In genomic region chr4:141307241-141307689, GRCh38 we compare ENCODE assay signal across 8 cellular contexts.
A peak's percentile ranks its signal among the peaks of the same experiment; 100 is the strongest.
DNase-seq lines count a peak whose midpoint lies in the region; ATAC-seq and TF ChIP-seq lines count a peak whose summit lies in the region.

No MANE protein-coding gene starts in this region.

- H3K9me3 ChIP-seq in CD4-positive, CD25-positive, alpha-beta regulatory T cell (ENCODE audit: control insufficient read depth in 2 of 2, low read length in 2 of 2), result no peaks in the 10 kb centered on the region
- no peaks in the 10 kb centered on the region for H3K9me3 ChIP-seq in endodermal cell (ENCODE audit: control insufficient read depth, low read length)

- WGBS in endodermal cell (ENCODE audit: insufficient coverage in 1 of 2, insufficient read length in 1 of 2), 2 experiments, result 67 to 72% methylated on average over 4 to 5 of the region's 5 CpGs

- no peak overlapping the region for H3K27ac ChIP-seq in CD4-positive, CD25-positive, alpha-beta regulatory T cell (ENCODE audit: insufficient read depth, low read length, poor library complexity, severe bottlenecking)
- H3K27ac ChIP-seq in endodermal cell (ENCODE audit: low read depth, low read length), result no peak overlapping the region

- TF ChIP-seq CTCF in endodermal cell (conservative IDR thresholded peaks at IDR 0.05), result peak; percentile 90

- peaks cover 3% of the 10 kb centered on the region for H3K27me3 ChIP-seq in CD4-positive, CD25-positive, alpha-beta regulatory T cell (ENCODE audit: control insufficient read depth, insufficient read depth, low read length)
- no peaks in the 10 kb centered on the region for H3K27me3 ChIP-seq in endodermal cell (ENCODE audit: control insufficient read depth, insufficient read depth, low read length, poor library complexity, severe bottlenecking)

- H3K4me1 ChIP-seq in CD4-positive, CD25-positive, alpha-beta regulatory T cell (ENCODE audit: control insufficient read depth, insufficient read depth, low read length, poor library complexity, severe bottlenecking), result no peaks in the 10 kb centered on the region
- no peaks in the 10 kb centered on the region for H3K4me1 ChIP-seq in endodermal cell (ENCODE audit: control insufficient read depth, insufficient read depth, low read length)

- peak; percentile 70 to 76 for ATAC-seq in CD4-positive, CD25-positive, alpha-beta regulatory T cell (ENCODE audit: low read depth in 2 of 2)
- ATAC-seq in GM19324 (IDR thresholded peaks at IDR 0.05; ENCODE audit: low FRiP score, unreplicated experiment) (peak; percentile 100), HG03354 (IDR thresholded peaks at IDR 0.05; ENCODE audit: poor library complexity, severe bottlenecking, unreplicated experiment) (peak; percentile 100)

- H3K27me3 Mint-ChIP-seq in CD4-positive, CD25-positive, alpha-beta regulatory T cell, result no peaks in the 10 kb centered on the region
- H3K27me3 Mint-ChIP-seq in endodermal cell (ENCODE audit: insufficient read depth), result no peaks in the 10 kb centered on the region

- H3K4me3 Mint-ChIP-seq in CD4-positive, CD25-positive, alpha-beta regulatory T cell, result no peak overlapping the region
- H3K4me3 Mint-ChIP-seq in endodermal cell, result no peak overlapping the region

- H3K36me3 Mint-ChIP-seq in CD4-positive, CD25-positive, alpha-beta regulatory T cell, result no peaks in the 10 kb centered on the region
- H3K36me3 Mint-ChIP-seq in endodermal cell (ENCODE audit: low read depth), result no peaks in the 10 kb centered on the region

- no peak overlapping the region for H3K4me3 ChIP-seq in CD4-positive, CD25-positive, alpha-beta regulatory T cell (ENCODE audit: low read depth, low read length)
- H3K4me3 ChIP-seq in endodermal cell (ENCODE audit: low read length), result no peak overlapping the region

- DNase-seq in CD4-positive, CD25-positive, alpha-beta regulatory T cell, result peak; percentile 3 to 53 (median 33)
- DNase-seq in NCI-H748 (lab: John Stamatoyannopoulos, UW; ENCODE audit: unreplicated experiment) (peak; percentile 54), endodermal cell (peak; percentile 85), middle frontal gyrus (ENCODE audit: extremely low spot score, low spot score) (peak; percentile 5)
- peak; percentile 4 to 11 for DNase-seq in activated CD8-positive, alpha-beta memory T cell treated with anti-CD3 and anti-CD28 coated beads for 1 hour (ENCODE audit: extremely low read depth in 1 of 2, low read depth in 1 of 2)
- DNase-seq in stimulated activated CD8-positive, alpha-beta memory T cell treated with anti-CD3 and anti-CD28 coated beads, Interleukin-4, amount 100 ng/mL, for 48 hours, result peak; percentile 69

- no peaks in the 10 kb centered on the region for H3K4me1 Mint-ChIP-seq in CD4-positive, CD25-positive, alpha-beta regulatory T cell
- peaks cover 5% of the 10 kb centered on the region for H3K4me1 Mint-ChIP-seq in endodermal cell

- no peak overlapping the region for H3K27ac Mint-ChIP-seq in CD4-positive, CD25-positive, alpha-beta regulatory T cell
- H3K27ac Mint-ChIP-seq in endodermal cell, result no peak overlapping the region

- peaks cover 0 to 4% (median 0%) of the 10 kb centered on the region in 7 donors for H3K9me3 Mint-ChIP-seq in CD4-positive, CD25-positive, alpha-beta regulatory T cell
- no peaks in the 10 kb centered on the region for H3K9me3 Mint-ChIP-seq in endodermal cell

- H3K36me3 ChIP-seq in CD4-positive, CD25-positive, alpha-beta regulatory T cell (ENCODE audit: control insufficient read depth, insufficient read depth, low read length), result no peaks in the 10 kb centered on the region
- H3K36me3 ChIP-seq in endodermal cell (ENCODE audit: control insufficient read depth, insufficient read depth, low read length), result no peaks in the 10 kb centered on the region

- no peak overlapping the region for H3K9ac ChIP-seq in endodermal cell (ENCODE audit: extremely low read depth, low read length, poor library complexity, severe bottlenecking)

Comparison
In these comparisons a context has a peak if more than half of its experiments do, and no peak if none do; other contexts are left out.
1. DNase-seq: peak in every context shown above with its lines; median percentile 85 in endodermal cell; 69 in stimulated activated CD8-positive, alpha-beta memory T cell treated with anti-CD3 and anti-CD28 coated beads, Interleukin-4, amount 100 ng/mL, for 48 hours; 54 in NCI-H748; 33 in CD4-positive, CD25-positive, alpha-beta regulatory T cell; 8 in activated CD8-positive, alpha-beta memory T cell treated with anti-CD3 and anti-CD28 coated beads for 1 hour; 5 in middle frontal gyrus.